Comparison of ENCODE assay signal across 13 cellular contexts in genomic region chr11:86201371-86201770, GRCh38.
"Had no signal": no experiment of that assay in that cellular context is flagged by ENCODE, and none has a peak within 500 bp of the region (broad histone marks: within the 10 kb centered on the region; RNA-seq: fewer than 3 reads in every experiment).

No MANE protein-coding gene starts in this region.

- H3K9me3 Mint-ChIP-seq: activated naive CD4-positive, alpha-beta T cell treated with anti-CD3 and anti-CD28 coated beads, Interleukin-2, amount 50 U/mL, for 24 hours; central memory CD8-positive, alpha-beta T cell; neural crest cell; stimulated activated effector memory CD8-positive, alpha-beta T cell treated with anti-CD3 and anti-CD28 coated beads, Interleukin-12 subunit alpha, Interleukin-12 subunit beta, amount 100 ng/mL, for 72 hours had no signal

- H3K79me2 ChIP-seq: parathyroid adenoma had no signal

- H3K36me3 Mint-ChIP-seq: activated naive CD4-positive, alpha-beta T cell treated with anti-CD3 and anti-CD28 coated beads, Interleukin-2, amount 50 U/mL, for 24 hours; stimulated activated effector memory CD8-positive, alpha-beta T cell treated with anti-CD3 and anti-CD28 coated beads, Interleukin-12 subunit alpha, Interleukin-12 subunit beta, amount 100 ng/mL, for 72 hours had no signal

- H3K9me3 ChIP-seq: body of pancreas, gastroesophageal sphincter, tibial artery had no signal

- H3K27ac Mint-ChIP-seq: activated naive CD4-positive, alpha-beta T cell treated with anti-CD3 and anti-CD28 coated beads, Interleukin-2, amount 50 U/mL, for 24 hours; stimulated activated effector memory CD8-positive, alpha-beta T cell treated with anti-CD3 and anti-CD28 coated beads, Interleukin-12 subunit alpha, Interleukin-12 subunit beta, amount 100 ng/mL, for 72 hours had no signal

- H3K4me1 ChIP-seq: body of pancreas, parathyroid adenoma had no signal

- H3K4me3 ChIP-seq: body of pancreas had no signal

- H3K27me3 Mint-ChIP-seq: activated naive CD4-positive, alpha-beta T cell treated with anti-CD3 and anti-CD28 coated beads, Interleukin-2, amount 50 U/mL, for 24 hours; central memory CD8-positive, alpha-beta T cell had no signal

- H3K36me3 ChIP-seq: gastroesophageal sphincter, tibial artery had no signal

- H3K4me3 Mint-ChIP-seq: activated naive CD4-positive, alpha-beta T cell treated with anti-CD3 and anti-CD28 coated beads, Interleukin-2, amount 50 U/mL, for 24 hours; central memory CD8-positive, alpha-beta T cell; neural crest cell; stimulated activated effector memory CD8-positive, alpha-beta T cell treated with anti-CD3 and anti-CD28 coated beads, Interleukin-12 subunit alpha, Interleukin-12 subunit beta, amount 100 ng/mL, for 72 hours had no signal

- H3K27me3 ChIP-seq: body of pancreas, gastroesophageal sphincter, tibial artery had no signal

- ATAC-seq: body of pancreas, gastroesophageal sphincter had no signal

- DNase-seq: activated effector memory CD4-positive, alpha-beta T cell treated with Interleukin-2 at 50 U/mL for 16 hours; activated T-cell treated with anti-CD3 and anti-CD28 coated beads, Interleukin-2, amount 50 U/mL, for 1 hour; body of pancreas; cortex of kidney; effector CD8-positive, alpha-beta T cell; hippocampal formation; tibial artery had no signal

- H3K4me1 Mint-ChIP-seq: activated naive CD4-positive, alpha-beta T cell treated with anti-CD3 and anti-CD28 coated beads, Interleukin-2, amount 50 U/mL, for 24 hours; central memory CD8-positive, alpha-beta T cell; neural crest cell; stimulated activated effector memory CD8-positive, alpha-beta T cell treated with anti-CD3 and anti-CD28 coated beads, Interleukin-12 subunit alpha, Interleukin-12 subunit beta, amount 100 ng/mL, for 72 hours had no signal

- H3K9ac ChIP-seq: parathyroid adenoma had no signal
